In the genomic region with DNA sequence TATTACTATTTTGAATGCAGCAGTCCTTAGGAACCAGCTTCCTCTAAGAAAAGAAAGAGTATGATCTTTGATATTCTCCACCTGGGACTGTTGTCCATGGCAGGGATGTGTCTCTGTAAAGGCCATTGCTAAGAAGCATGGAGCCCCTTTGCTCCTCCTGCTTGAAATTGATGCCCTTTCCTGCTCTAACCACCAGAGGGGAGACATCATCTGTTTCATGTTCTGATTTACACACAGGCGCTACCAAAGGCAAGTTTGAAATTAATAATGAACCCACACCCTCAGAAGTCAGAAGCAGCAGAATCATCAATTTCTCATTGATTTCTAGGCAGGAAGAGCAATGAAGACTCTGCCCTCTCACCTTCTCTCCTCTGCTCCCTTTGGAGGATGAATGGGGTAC, we compare ENCODE assay signal across 12 cellular contexts.
A peak's percentile ranks its signal among the peaks of the same experiment; 100 is the strongest.
DNase-seq lines count a peak whose midpoint lies in the region; ATAC-seq, FAIRE-seq and TF ChIP-seq lines count a peak whose summit lies in the region.
"Had no signal": no experiment of that assay in that cellular context is flagged by ENCODE, and none has a peak within 500 bp of the region (broad histone marks: within the 10 kb centered on the region; RNA-seq: fewer than 3 reads in every experiment).

No MANE protein-coding gene starts in this region.

- H3K9me3 ChIP-seq in right lobe of liver: no peaks in the 10 kb centered on the region
- H3K9me3 ChIP-seq: sigmoid colon had no signal

- DNase-seq in Daoy (ENCODE audit: low read depth) (peak; percentile 4), KBM-7 (peak; percentile 3), astrocyte of the hippocampus (ENCODE audit: low read depth, low spot score) (peak; percentile 41), right lobe of liver (no peak), frontal cortex (ENCODE audit: low spot score in 2 of 2) (no peak), NCI-H2196 treated with DMSO at 0.1 percent for 48 hours (lab: John Stamatoyannopoulos, UW; ENCODE audit: unreplicated experiment) (no peak)
- DNase-seq in activated CD4-positive, CD25-positive, alpha-beta regulatory T cell treated with anti-CD3 and anti-CD28 coated beads, Interleukin-2, amount 50 U/mL, for 72 hours: no peak
- DNase-seq: sigmoid colon had no signal

- in situ Hi-C loops in KBM-7 (cut with MboI; ENCODE audit: low pct_unique_long_range_greater_than_20kb, low sequenced_read_pairs): no loop called here

- intact Hi-C loops in right lobe of liver (cut with DNase I): no loop called here

- TF ChIP-seq POLR2A in right lobe of liver (IDR thresholded peaks at IDR 0.05) (no peak), GM18505 (IDR thresholded peaks at IDR 0.05; ENCODE audit: borderline replicate concordance, extremely low read depth, insufficient read depth, insufficient read length) (no peak)

- peak in 3 of 4 donors; percentile 14 to 22 (median 14) for TF ChIP-seq CTCF in right lobe of liver (IDR thresholded peaks at IDR 0.05)

- no peaks in the 10 kb centered on the region for H3K27me3 ChIP-seq in right lobe of liver
- H3K27me3 ChIP-seq: sigmoid colon had no signal

- H3K4me3 ChIP-seq in right lobe of liver: no peak overlapping the region
- H3K4me3 ChIP-seq: sigmoid colon had no signal

- WGBS in right lobe of liver (ENCODE audit: insufficient coverage, low coverage, low lambda C conversion rate, missing lambda C conversion rate): 90% methylated on average over 1 of the region's 1 CpG

- H3K4me1 ChIP-seq in right lobe of liver: peaks cover 0 to 22% (median 10%) of the 10 kb centered on the region in 4 donors
- H3K4me1 ChIP-seq: sigmoid colon had no signal

- ATAC-seq in right lobe of liver (peak in 1 of 4 donors; percentile 23), GM18505 (IDR thresholded peaks at IDR 0.05; ENCODE audit: unreplicated experiment) (no peak)
- ATAC-seq: stimulated activated memory B cell treated with anti-CD40 and anti-IgM and Interleukin-4, amounts not matched to agents 10 μg/mL and 1 μg/mL and 100 μg/mL, for 72 hours had no signal

- H3K27ac ChIP-seq in right lobe of liver: no peak overlapping the region
- H3K27ac ChIP-seq: sigmoid colon had no signal

- FAIRE-seq in frontal cortex (lab: Jason Lieb, UNC): no peak
- FAIRE-seq: astrocyte, islet of Langerhans had no signal

- H3K36me3 ChIP-seq in right lobe of liver: no peaks in the 10 kb centered on the region
- H3K36me3 ChIP-seq: sigmoid colon had no signal

Comparison
In these comparisons a context has a peak if more than half of its experiments do, and no peak if none do; other contexts are left out.
1. DNase-seq: peak in Daoy (single experiment), KBM-7 (single experiment) and astrocyte of the hippocampus (single experiment); none in right lobe of liver (0 of 3), frontal cortex (0 of 2), activated CD4-positive, CD25-positive, alpha-beta regulatory T cell treated with anti-CD3 and anti-CD28 coated beads, Interleukin-2, amount 50 U/mL, for 72 hours (single experiment) and NCI-H2196 treated with DMSO at 0.1 percent for 48 hours (single experiment).